8 cellular contexts compared by ENCODE assay signal in the genomic region with DNA sequence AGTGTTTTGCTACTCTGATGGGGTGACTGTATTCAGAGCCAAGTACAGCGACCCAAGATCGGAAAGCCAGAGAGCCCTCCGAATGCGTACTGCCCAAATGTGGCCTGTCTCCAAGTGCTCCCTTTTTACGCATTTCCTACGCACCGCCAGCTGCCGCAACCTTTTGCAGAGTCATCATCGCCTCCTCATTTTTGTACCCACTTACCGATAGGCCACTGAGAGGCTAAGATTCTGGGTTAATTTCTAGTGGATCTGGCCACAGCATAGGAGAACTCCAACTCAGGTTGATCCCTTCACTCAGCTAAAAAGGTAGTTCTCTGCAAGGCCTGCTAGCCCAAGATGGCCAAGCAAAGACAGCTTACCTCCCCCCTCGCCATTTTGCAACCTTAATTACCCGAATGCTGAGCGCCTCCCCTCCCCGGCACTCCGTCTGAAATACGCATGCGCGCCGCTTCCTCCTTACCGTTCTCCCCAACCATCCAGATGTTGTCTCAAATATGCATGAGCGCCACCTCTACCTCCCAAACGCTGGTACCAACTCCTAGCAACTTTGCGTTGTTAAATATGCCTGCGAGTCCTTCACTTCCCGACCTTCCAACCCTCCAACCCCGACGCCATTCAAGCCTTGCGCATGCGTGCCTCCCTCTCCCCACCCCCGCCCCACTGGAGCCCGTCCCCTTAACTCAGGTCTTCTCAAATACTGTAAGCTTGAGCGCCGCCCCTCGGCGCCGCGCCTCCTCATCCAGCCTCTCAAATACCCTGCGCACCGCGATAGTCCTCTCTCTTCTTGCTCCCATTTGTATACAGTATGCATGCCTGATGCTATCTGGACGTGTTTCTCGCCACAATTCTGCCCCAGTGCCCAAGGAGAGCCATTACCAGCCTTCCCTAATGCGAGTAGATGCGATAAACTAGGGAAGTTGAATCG. TPM values are rescaled to one million over a fixed set of nuclear protein-coding genes. Genes with fewer than 3 reads are reported as not detected.
DNase-seq lines count a peak whose midpoint lies in the region; ATAC-seq and TF ChIP-seq lines count a peak whose summit lies in the region.

No MANE protein-coding gene starts in this region.

- peaks cover 0 to 31% (median 19%) of the 10 kb centered on the region in 7 donors for H3K4me1 Mint-ChIP-seq in naive thymus-derived CD4-positive, alpha-beta T cell
- H3K4me1 Mint-ChIP-seq in stimulated activated memory B cell treated with anti-CD40 and anti-IgM and Interleukin-4, amounts not matched to agents 10 μg/mL and 1 μg/mL and 100 μg/mL, for 72 hours, result peaks cover 17% of the 10 kb centered on the region

- peak overlapping the region; percentile 91 for H3K4me2 ChIP-seq in PC-9

- H2AFZ ChIP-seq in PC-9, result peak overlapping the region; percentile 89

- peaks cover 8% of the 10 kb centered on the region for H3K4me1 ChIP-seq in PC-9 (replicated peaks; ENCODE audit: insufficient read depth)
- peaks cover 0 to 14% (median 0%) of the 10 kb centered on the region in 3 donors for H3K4me1 ChIP-seq in esophagus squamous epithelium
- H3K4me1 ChIP-seq in naive thymus-derived CD4-positive, alpha-beta T cell (ENCODE audit: control insufficient read depth in 2 of 2, insufficient read depth in 2 of 2, low read length in 2 of 2), result peaks cover 0 to 9% of the 10 kb centered on the region in 2 donors

- peaks cover 52% of the 10 kb centered on the region for H3K79me2 ChIP-seq in PC-9 (ENCODE audit: low read depth)

- peaks cover 20% of the 10 kb centered on the region; the same call in 1 of the 2 replicates for H3K36me3 ChIP-seq in PC-9 (ENCODE audit: low read depth)
- H3K36me3 ChIP-seq in esophagus squamous epithelium, result peaks cover 0 to 5% (median 0%) of the 10 kb centered on the region in 3 donors
- no peaks in the 10 kb centered on the region for H3K36me3 ChIP-seq in naive thymus-derived CD4-positive, alpha-beta T cell (ENCODE audit: control insufficient read depth in 2 of 3, insufficient read depth in 3 of 3, low read length in 3 of 3)

- H3K9me3 ChIP-seq in PC-9 (ENCODE audit: insufficient read depth, low read depth) (no peaks in the 10 kb centered on the region; the same call in 1 of the 2 replicates), esophagus squamous epithelium (no peaks in the 10 kb centered on the region)
- H3K9me3 ChIP-seq in naive thymus-derived CD4-positive, alpha-beta T cell (ENCODE audit: control insufficient read depth in 2 of 3, low read length in 3 of 3), result no peaks in the 10 kb centered on the region

- peaks cover 12% of the 10 kb centered on the region; the same call in 1 of the 2 replicates for H3F3A ChIP-seq in PC-9 (ENCODE audit: insufficient read depth, low read depth)

- H3K4me3 ChIP-seq in PC-9 (peak overlapping the region; percentile 97), esophagus squamous epithelium (peak overlapping the region; percentile 45 to 69 (median 56))
- peak overlapping the region; percentile 94 for H3K4me3 ChIP-seq in naive thymus-derived CD4-positive, alpha-beta T cell (ENCODE audit: low read length)

- ATAC-seq in GM21717 (IDR thresholded peaks at IDR 0.05; ENCODE audit: unreplicated experiment), result peak; percentile 86
- peak; percentile 93 for ATAC-seq in naive thymus-derived CD4-positive, alpha-beta T cell
- ATAC-seq in stimulated activated memory B cell treated with anti-CD40 and anti-IgM and Interleukin-4, amounts not matched to agents 10 μg/mL and 1 μg/mL and 100 μg/mL, for 72 hours, result peak; percentile 96

- no peaks in the 10 kb centered on the region for H3K27me3 ChIP-seq in PC-9 (ENCODE audit: insufficient read depth, low read depth)
- H3K27me3 ChIP-seq in esophagus squamous epithelium, result no peaks in the 10 kb centered on the region
- H3K27me3 ChIP-seq in naive thymus-derived CD4-positive, alpha-beta T cell (ENCODE audit: control insufficient read depth in 2 of 2, insufficient read depth in 2 of 2, low read length in 2 of 2), result no peaks in the 10 kb centered on the region

- POLR2A ChIA-PET in PC-9 (lab: Charles Lee; ENCODE audit: unreplicated experiment), result interaction anchor here (0.5 kb wide), 1 partner anchor 136 kb away, joined by 3 read pairs; no protein-coding TSS in a partner anchor
- POLR2A ChIA-PET in naive thymus-derived CD4-positive, alpha-beta T cell (lab: Charles Lee), result interaction anchor here (0.7 to 1.4 kb wide), 8 partner anchors 11 to 982 kb away, joined by 3 to 5 read pairs (median 4); a partner anchor contains a TSS

- H3K27ac Mint-ChIP-seq in naive thymus-derived CD4-positive, alpha-beta T cell, result peak overlapping the region; percentile 90 to 100 (median 96)
- peak overlapping the region; percentile 95 for H3K27ac Mint-ChIP-seq in stimulated activated memory B cell treated with anti-CD40 and anti-IgM and Interleukin-4, amounts not matched to agents 10 μg/mL and 1 μg/mL and 100 μg/mL, for 72 hours

- no TSS peak for BruUV-seq in PC-9 (replicated peaks; lab: Mats Ljungman, UMichigan)

- DNase-seq in DMS79 (lab: John Stamatoyannopoulos, UW) (peak; percentile 88), KBM-7 (peak; percentile 95), PC-9 (peak; percentile 76 to 78), esophagus squamous epithelium (lab: John Stamatoyannopoulos, UW) (peak; percentile 43)
- DNase-seq in activated T-cell treated with anti-CD3 and anti-CD28 coated beads, Interleukin-2, amount 50 U/mL, for 48 hours, result peak; percentile 81 to 82
- DNase-seq in naive thymus-derived CD4-positive, alpha-beta T cell, result peak; percentile 60 to 87 (median 80)

- WGBS in esophagus squamous epithelium, 2 donors, result 0 to 35% methylated on average over 9 to 34 of the region's 45 CpGs

- H4K20me1 ChIP-seq in PC-9 (ENCODE audit: insufficient read depth), result no peaks in the 10 kb centered on the region

- CTCF ChIA-PET in PC-9 (lab: Charles Lee), result interaction anchor here (1.4 kb wide), 1 partner anchor 52 kb away, joined by 4 read pairs; no protein-coding TSS in a partner anchor
- CTCF ChIA-PET in naive thymus-derived CD4-positive, alpha-beta T cell (lab: Charles Lee), result interaction anchor here (0.6 to 0.7 kb wide), 3 partner anchors 48 to 94 kb away, joined by 3 read pairs; no protein-coding TSS in a partner anchor

- H3K27ac ChIP-seq in PC-9 (peak overlapping the region; percentile 92), esophagus squamous epithelium (peak overlapping the region; percentile 89 to 94 (median 91))
- peak overlapping the region; percentile 82 for H3K27ac ChIP-seq in naive thymus-derived CD4-positive, alpha-beta T cell (ENCODE audit: low read depth, low read length)

- no peaks in the 10 kb centered on the region for H3K9me2 ChIP-seq in PC-9 (ENCODE audit: insufficient read depth)

- in situ Hi-C loops in KBM-7 (cut with MboI; ENCODE audit: low pct_unique_long_range_greater_than_20kb, low sequenced_read_pairs), result no loop called here

- TF ChIP-seq POLR2A in esophagus squamous epithelium (IDR thresholded peaks at IDR 0.05), result peak in 3 of 4 donors; percentile 9 to 58 (median 25)

- peak; percentile 37; the same call in 1 of the 2 replicates for TF ChIP-seq CTCF in PC-9 (conservative IDR thresholded peaks at IDR 0.05)
- TF ChIP-seq CTCF in esophagus squamous epithelium (IDR thresholded peaks at IDR 0.05), result no peak

- H3K27me3 Mint-ChIP-seq in naive thymus-derived CD4-positive, alpha-beta T cell, result no peaks in the 10 kb centered on the region
- no peaks in the 10 kb centered on the region for H3K27me3 Mint-ChIP-seq in stimulated activated memory B cell treated with anti-CD40 and anti-IgM and Interleukin-4, amounts not matched to agents 10 μg/mL and 1 μg/mL and 100 μg/mL, for 72 hours

- intact Hi-C loops in PC-9 (cut with micrococcal nuclease; ENCODE audit: unreplicated experiment), result no loop called here
- intact Hi-C loops in esophagus squamous epithelium (cut with DNase I), result no loop called here
- intact Hi-C loops in naive thymus-derived CD4-positive, alpha-beta T cell (cut with micrococcal nuclease), result loop anchor here (1.0 to 5.0 kb wide), 15 partner anchors 45 to 1880 kb away; a partner anchor contains a TSS

- peaks cover 0 to 14% (median 0%) of the 10 kb centered on the region in 5 donors for H3K36me3 Mint-ChIP-seq in naive thymus-derived CD4-positive, alpha-beta T cell
- H3K36me3 Mint-ChIP-seq in stimulated activated memory B cell treated with anti-CD40 and anti-IgM and Interleukin-4, amounts not matched to agents 10 μg/mL and 1 μg/mL and 100 μg/mL, for 72 hours, result peaks cover 5% of the 10 kb centered on the region

- H3K9me3 Mint-ChIP-seq in naive thymus-derived CD4-positive, alpha-beta T cell, result no peaks in the 10 kb centered on the region
- H3K9me3 Mint-ChIP-seq in stimulated activated memory B cell treated with anti-CD40 and anti-IgM and Interleukin-4, amounts not matched to agents 10 μg/mL and 1 μg/mL and 100 μg/mL, for 72 hours, result no peaks in the 10 kb centered on the region

- peak overlapping the region; percentile 83 to 100 (median 96) for H3K4me3 Mint-ChIP-seq in naive thymus-derived CD4-positive, alpha-beta T cell
- peak overlapping the region; percentile 95 for H3K4me3 Mint-ChIP-seq in stimulated activated memory B cell treated with anti-CD40 and anti-IgM and Interleukin-4, amounts not matched to agents 10 μg/mL and 1 μg/mL and 100 μg/mL, for 72 hours

RNA-seq across cellular contexts. Expression of a gene that starts 11.8 kb away (rescaled TPM):
- total RNA-seq in PC-9 (2021) (not detected in 2 replicates), esophagus squamous epithelium (not detected)
- total RNA-seq in naive thymus-derived CD4-positive, alpha-beta T cell, result not detected
- polyA plus RNA-seq in naive thymus-derived CD4-positive, alpha-beta T cell, result not detected

Comparison
In these comparisons a context has a peak if more than half of its experiments do, and no peak if none do; other contexts are left out.
1. Peak in every context shown above with its lines: DNase-seq, ATAC-seq, H3K4me3 ChIP-seq and H3K27ac ChIP-seq.
2. DNase-seq: peak in every context shown above with its lines; median percentile 95 in KBM-7; 88 in DMS79; 82 in activated T-cell treated with anti-CD3 and anti-CD28 coated beads, Interleukin-2, amount 50 U/mL, for 48 hours; 80 in naive thymus-derived CD4-positive, alpha-beta T cell; 77 in PC-9; 43 in esophagus squamous epithelium.
3. intact Hi-C loops: an anchor here in naive thymus-derived CD4-positive, alpha-beta T cell (1.0 to 5.0 kb wide); none called in PC-9 and esophagus squamous epithelium.